ENCODE assay signal across 2 cellular contexts in genomic region chr1:64001038-64001437, GRCh38.
TF ChIP-seq lines count a peak whose summit lies in the region.

No MANE protein-coding gene starts in this region.

TF ChIP-seq in SK-N-SH treated with all-trans-retinoic acid at 6 μM for 48 hours, 23 proteins besides CTCF, POLR2A, EP300 and RAD21 (continued from another document):
- TF ChIP-seq, protein P1, sequence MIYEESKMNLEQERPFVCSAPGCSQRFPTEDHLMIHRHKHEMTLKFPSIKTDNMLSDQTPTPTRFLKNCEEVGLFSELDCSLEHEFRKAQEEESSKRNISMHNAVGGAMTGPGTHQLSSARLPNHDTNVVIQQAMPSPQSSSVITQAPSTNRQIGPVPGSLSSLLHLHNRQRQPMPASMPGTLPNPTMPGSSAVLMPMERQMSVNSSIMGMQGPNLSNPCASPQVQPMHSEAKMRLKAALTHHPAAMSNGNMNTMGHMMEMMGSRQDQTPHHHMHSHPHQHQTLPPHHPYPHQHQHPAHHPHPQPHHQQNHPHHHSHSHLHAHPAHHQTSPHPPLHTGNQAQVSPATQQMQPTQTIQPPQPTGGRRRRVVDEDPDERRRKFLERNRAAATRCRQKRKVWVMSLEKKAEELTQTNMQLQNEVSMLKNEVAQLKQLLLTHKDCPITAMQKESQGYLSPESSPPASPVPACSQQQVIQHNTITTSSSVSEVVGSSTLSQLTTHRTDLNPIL (CRISPR knock-in tag; IDR thresholded peaks at IDR 0.05; ENCODE audit: low read depth): no peak
- TF ChIP-seq ZNF8 (CRISPR knock-in tag; IDR thresholded peaks at IDR 0.05) (peak; percentile 64), SNAI2 (CRISPR knock-in tag; IDR thresholded peaks at IDR 0.05) (no peak), ZFP30 (CRISPR knock-in tag; IDR thresholded peaks at IDR 0.05) (no peak)

TF ChIP-seq in SK-N-SH, 30 proteins besides CTCF, POLR2A, EP300 and RAD21 (continued from another document):
- TF ChIP-seq, protein P2, sequence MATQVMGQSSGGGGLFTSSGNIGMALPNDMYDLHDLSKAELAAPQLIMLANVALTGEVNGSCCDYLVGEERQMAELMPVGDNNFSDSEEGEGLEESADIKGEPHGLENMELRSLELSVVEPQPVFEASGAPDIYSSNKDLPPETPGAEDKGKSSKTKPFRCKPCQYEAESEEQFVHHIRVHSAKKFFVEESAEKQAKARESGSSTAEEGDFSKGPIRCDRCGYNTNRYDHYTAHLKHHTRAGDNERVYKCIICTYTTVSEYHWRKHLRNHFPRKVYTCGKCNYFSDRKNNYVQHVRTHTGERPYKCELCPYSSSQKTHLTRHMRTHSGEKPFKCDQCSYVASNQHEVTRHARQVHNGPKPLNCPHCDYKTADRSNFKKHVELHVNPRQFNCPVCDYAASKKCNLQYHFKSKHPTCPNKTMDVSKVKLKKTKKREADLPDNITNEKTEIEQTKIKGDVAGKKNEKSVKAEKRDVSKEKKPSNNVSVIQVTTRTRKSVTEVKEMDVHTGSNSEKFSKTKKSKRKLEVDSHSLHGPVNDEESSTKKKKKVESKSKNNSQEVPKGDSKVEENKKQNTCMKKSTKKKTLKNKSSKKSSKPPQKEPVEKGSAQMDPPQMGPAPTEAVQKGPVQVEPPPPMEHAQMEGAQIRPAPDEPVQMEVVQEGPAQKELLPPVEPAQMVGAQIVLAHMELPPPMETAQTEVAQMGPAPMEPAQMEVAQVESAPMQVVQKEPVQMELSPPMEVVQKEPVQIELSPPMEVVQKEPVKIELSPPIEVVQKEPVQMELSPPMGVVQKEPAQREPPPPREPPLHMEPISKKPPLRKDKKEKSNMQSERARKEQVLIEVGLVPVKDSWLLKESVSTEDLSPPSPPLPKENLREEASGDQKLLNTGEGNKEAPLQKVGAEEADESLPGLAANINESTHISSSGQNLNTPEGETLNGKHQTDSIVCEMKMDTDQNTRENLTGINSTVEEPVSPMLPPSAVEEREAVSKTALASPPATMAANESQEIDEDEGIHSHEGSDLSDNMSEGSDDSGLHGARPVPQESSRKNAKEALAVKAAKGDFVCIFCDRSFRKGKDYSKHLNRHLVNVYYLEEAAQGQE (IDR thresholded peaks at IDR 0.05; ENCODE audit: low read depth, low read length): no peak
- no peak for TF ChIP-seq POLR2AphosphoS5 (IDR thresholded peaks at IDR 0.05; ENCODE audit: low read depth, low read length)
- no peak for TF ChIP-seq JUND (IDR thresholded peaks at IDR 0.05)
- no peak for TF ChIP-seq FOXM1 (IDR thresholded peaks at IDR 0.05; ENCODE audit: low read depth)
- no peak for TF ChIP-seq TAF1 (IDR thresholded peaks at IDR 0.05; ENCODE audit: borderline replicate concordance, low read depth, low read length)
